Comparison of ENCODE assay signal across 1 cellular context in the genomic region with DNA sequence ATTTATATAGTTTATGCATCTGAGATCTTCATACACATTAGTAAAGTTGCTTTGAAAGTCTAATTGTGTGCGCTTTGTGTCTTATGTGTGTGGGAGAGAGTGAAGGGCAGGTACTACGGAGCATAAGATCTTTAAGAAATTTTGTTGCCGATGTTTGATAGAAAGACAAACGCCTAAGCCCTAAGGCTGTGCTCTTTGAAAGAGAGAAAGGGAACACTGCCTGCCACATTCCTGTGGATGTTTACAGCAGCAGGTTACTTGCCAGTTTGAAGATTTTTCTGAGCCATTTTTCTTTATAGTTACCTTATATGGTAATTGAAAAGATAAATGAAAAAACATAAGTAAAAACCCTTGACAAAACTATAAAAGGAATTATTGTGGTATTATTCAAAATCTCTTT.
TF ChIP-seq lines count a peak whose summit lies in the region.

No MANE protein-coding gene starts in this region.

TF ChIP-seq in WTC11, 78 proteins besides CTCF, POLR2A, EP300 and RAD21 (continued from another document):
- TF ChIP-seq, protein P1, sequence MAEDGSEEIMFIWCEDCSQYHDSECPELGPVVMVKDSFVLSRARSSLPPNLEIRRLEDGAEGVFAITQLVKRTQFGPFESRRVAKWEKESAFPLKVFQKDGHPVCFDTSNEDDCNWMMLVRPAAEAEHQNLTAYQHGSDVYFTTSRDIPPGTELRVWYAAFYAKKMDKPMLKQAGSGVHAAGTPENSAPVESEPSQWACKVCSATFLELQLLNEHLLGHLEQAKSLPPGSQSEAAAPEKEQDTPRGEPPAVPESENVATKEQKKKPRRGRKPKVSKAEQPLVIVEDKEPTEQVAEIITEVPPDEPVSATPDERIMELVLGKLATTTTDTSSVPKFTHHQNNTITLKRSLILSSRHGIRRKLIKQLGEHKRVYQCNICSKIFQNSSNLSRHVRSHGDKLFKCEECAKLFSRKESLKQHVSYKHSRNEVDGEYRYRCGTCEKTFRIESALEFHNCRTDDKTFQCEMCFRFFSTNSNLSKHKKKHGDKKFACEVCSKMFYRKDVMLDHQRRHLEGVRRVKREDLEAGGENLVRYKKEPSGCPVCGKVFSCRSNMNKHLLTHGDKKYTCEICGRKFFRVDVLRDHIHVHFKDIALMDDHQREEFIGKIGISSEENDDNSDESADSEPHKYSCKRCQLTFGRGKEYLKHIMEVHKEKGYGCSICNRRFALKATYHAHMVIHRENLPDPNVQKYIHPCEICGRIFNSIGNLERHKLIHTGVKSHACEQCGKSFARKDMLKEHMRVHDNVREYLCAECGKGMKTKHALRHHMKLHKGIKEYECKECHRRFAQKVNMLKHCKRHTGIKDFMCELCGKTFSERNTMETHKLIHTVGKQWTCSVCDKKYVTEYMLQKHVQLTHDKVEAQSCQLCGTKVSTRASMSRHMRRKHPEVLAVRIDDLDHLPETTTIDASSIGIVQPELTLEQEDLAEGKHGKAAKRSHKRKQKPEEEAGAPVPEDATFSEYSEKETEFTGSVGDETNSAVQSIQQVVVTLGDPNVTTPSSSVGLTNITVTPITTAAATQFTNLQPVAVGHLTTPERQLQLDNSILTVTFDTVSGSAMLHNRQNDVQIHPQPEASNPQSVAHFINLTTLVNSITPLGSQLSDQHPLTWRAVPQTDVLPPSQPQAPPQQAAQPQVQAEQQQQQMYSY (CRISPR knock-in tag; IDR thresholded peaks at IDR 0.05), result no peak
- no peak for TF ChIP-seq ZNF423 (CRISPR knock-in tag; IDR thresholded peaks at IDR 0.05)
- TF ChIP-seq, protein P2, sequence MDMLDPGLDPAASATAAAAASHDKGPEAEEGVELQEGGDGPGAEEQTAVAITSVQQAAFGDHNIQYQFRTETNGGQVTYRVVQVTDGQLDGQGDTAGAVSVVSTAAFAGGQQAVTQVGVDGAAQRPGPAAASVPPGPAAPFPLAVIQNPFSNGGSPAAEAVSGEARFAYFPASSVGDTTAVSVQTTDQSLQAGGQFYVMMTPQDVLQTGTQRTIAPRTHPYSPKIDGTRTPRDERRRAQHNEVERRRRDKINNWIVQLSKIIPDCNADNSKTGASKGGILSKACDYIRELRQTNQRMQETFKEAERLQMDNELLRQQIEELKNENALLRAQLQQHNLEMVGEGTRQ (CRISPR knock-in tag; IDR thresholded peaks at IDR 0.05), result no peak
- TF ChIP-seq, protein P3, sequence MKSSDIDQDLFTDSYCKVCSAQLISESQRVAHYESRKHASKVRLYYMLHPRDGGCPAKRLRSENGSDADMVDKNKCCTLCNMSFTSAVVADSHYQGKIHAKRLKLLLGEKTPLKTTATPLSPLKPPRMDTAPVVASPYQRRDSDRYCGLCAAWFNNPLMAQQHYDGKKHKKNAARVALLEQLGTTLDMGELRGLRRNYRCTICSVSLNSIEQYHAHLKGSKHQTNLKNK (CRISPR knock-in tag; IDR thresholded peaks at IDR 0.05), result no peak
- TF ChIP-seq ZNF396 (CRISPR knock-in tag; IDR thresholded peaks at IDR 0.05; ENCODE audit: borderline replicate concordance), result no peak
- TF ChIP-seq, protein P4, sequence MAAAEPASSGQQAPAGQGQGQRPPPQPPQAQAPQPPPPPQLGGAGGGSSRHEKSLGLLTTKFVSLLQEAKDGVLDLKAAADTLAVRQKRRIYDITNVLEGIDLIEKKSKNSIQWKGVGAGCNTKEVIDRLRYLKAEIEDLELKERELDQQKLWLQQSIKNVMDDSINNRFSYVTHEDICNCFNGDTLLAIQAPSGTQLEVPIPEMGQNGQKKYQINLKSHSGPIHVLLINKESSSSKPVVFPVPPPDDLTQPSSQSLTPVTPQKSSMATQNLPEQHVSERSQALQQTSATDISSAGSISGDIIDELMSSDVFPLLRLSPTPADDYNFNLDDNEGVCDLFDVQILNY (CRISPR knock-in tag; IDR thresholded peaks at IDR 0.05), result no peak
- TF ChIP-seq, protein P5, sequence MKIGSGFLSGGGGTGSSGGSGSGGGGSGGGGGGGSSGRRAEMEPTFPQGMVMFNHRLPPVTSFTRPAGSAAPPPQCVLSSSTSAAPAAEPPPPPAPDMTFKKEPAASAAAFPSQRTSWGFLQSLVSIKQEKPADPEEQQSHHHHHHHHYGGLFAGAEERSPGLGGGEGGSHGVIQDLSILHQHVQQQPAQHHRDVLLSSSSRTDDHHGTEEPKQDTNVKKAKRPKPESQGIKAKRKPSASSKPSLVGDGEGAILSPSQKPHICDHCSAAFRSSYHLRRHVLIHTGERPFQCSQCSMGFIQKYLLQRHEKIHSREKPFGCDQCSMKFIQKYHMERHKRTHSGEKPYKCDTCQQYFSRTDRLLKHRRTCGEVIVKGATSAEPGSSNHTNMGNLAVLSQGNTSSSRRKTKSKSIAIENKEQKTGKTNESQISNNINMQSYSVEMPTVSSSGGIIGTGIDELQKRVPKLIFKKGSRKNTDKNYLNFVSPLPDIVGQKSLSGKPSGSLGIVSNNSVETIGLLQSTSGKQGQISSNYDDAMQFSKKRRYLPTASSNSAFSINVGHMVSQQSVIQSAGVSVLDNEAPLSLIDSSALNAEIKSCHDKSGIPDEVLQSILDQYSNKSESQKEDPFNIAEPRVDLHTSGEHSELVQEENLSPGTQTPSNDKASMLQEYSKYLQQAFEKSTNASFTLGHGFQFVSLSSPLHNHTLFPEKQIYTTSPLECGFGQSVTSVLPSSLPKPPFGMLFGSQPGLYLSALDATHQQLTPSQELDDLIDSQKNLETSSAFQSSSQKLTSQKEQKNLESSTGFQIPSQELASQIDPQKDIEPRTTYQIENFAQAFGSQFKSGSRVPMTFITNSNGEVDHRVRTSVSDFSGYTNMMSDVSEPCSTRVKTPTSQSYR (CRISPR knock-in tag; IDR thresholded peaks at IDR 0.05), result no peak
- TF ChIP-seq ZNF219 (CRISPR knock-in tag; IDR thresholded peaks at IDR 0.05; ENCODE audit: borderline replicate concordance), result no peak
- no peak for TF ChIP-seq IRF1 (CRISPR knock-in tag; IDR thresholded peaks at IDR 0.05)
- TF ChIP-seq ZNF416 (CRISPR knock-in tag; IDR thresholded peaks at IDR 0.05), result no peak
- no peak for TF ChIP-seq HMGA2 (CRISPR knock-in tag; IDR thresholded peaks at IDR 0.05)
